Comparison of ENCODE assay signal across 10 cellular contexts in the genomic region with DNA sequence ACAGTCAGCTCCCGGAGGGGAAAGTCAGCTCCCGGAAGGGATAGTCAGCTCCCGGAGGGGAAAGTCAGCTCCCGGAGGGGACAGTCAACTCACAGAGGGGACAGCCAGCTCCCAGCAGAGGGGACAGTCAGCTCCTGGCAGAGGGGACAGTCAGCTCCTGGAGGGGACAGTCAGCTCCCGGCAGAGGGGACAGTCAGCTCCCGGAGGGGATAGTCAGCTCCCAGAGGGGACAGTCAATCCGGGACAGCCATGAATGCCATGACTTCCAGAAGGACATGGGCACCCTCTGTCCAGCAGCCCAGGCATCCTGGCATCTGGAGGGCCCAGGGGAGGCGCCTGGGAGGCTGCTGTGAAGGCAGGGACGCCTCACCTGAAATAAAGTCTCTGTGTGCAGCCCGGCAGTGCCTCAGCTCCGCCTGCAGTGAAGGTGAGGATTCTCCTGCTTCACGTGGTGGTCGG. TPM values are rescaled to one million over a fixed set of nuclear protein-coding genes. Genes with fewer than 3 reads are reported as not detected.
DNase-seq lines count a peak whose midpoint lies in the region; ATAC-seq and TF ChIP-seq lines count a peak whose summit lies in the region.
"Not testable (repeated sequence)": the region's sequence is repeated elsewhere in the genome, so short reads cannot be mapped to it uniquely, and the experiment has no call there.
"Had no signal": no experiment of that assay in that cellular context is flagged by ENCODE, and none has a peak within 500 bp of the region (broad histone marks: within the 10 kb centered on the region; RNA-seq: fewer than 3 reads in every experiment).

No MANE protein-coding gene starts in this region.

- TF ChIP-seq CTCF in Caco-2 (IDR thresholded peaks at IDR 0.05; ENCODE audit: insufficient read depth in 1 of 2, low read depth in 1 of 2, low read length in 1 of 2, severe bottlenecking in 1 of 2, unreplicated experiment in 1 of 2); WTC11 (IDR thresholded peaks at IDR 0.05); natural killer cell (IDR thresholded peaks at IDR 0.05); upper lobe of left lung (IDR thresholded peaks at IDR 0.05): not testable (repeated sequence)

- H3K4me3 ChIP-seq in Caco-2 (ENCODE audit: low read depth, low read length) = not testable (repeated sequence)
- H3K4me3 ChIP-seq in upper lobe of left lung = peak overlapping the region in 3 of 4 donors; percentile 10 to 18 (median 13)

- POLR2A ChIA-PET in Caco-2 (lab: Charles Lee) = interaction anchor here (0.6 kb wide), 1 partner anchor 718 kb away, joined by 5 read pairs; no protein-coding TSS in a partner anchor
- POLR2A ChIA-PET in WTC11 (lab: Charles Lee) = not testable (repeated sequence)

- H3K36me3 ChIP-seq in Caco-2 (ENCODE audit: control insufficient read depth, insufficient read depth, low read length); KOPT-K1 (ENCODE audit: insufficient read depth, low read length); upper lobe of left lung: not testable (repeated sequence)

- TF ChIP-seq POLR2A in upper lobe of left lung (IDR thresholded peaks at IDR 0.05) = not testable (repeated sequence)

- CTCF ChIA-PET in Caco-2 (lab: Charles Lee) = not testable (repeated sequence)
- CTCF ChIA-PET in WTC11 (lab: Charles Lee) = interaction anchor here (0.7 to 1.5 kb wide), 5 partner anchors 17 to 76 kb away, joined by 3 to 4 read pairs (median 3); no protein-coding TSS in a partner anchor

- peak; percentile 9 for ATAC-seq in WTC11
- ATAC-seq in activated T-helper 17 cell treated with anti-CD3 and anti-CD28 coated beads, Interleukin-2, amount 50 U/mL, for 72 hours (replicated peaks) = peak; percentile 18
- ATAC-seq in central memory CD8-positive, alpha-beta T cell (replicated peaks; ENCODE audit: extremely low read depth, poor library complexity, severe bottlenecking) = peak; percentile 41
- peak; percentile 24 to 35 (median 28) for ATAC-seq in natural killer cell
- not testable (repeated sequence) for ATAC-seq in upper lobe of left lung (ENCODE audit: low FRiP score in 2 of 2)

- H3K4me3 Mint-ChIP-seq in Caco-2 (ENCODE audit: unreplicated experiment) (peak overlapping the region; percentile 58), immature natural killer cell (peak overlapping the region; percentile 66 to 85 (median 77)), natural killer cell (peak overlapping the region; percentile 83)
- H3K4me3 Mint-ChIP-seq in WTC11 = not testable (repeated sequence)
- H3K4me3 Mint-ChIP-seq in activated T-helper 17 cell treated with anti-CD3 and anti-CD28 coated beads, Interleukin-2, amount 50 U/mL, for 72 hours = peak overlapping the region; percentile 59
- H3K4me3 Mint-ChIP-seq in central memory CD8-positive, alpha-beta T cell = peak overlapping the region; percentile 64

- not testable (repeated sequence) for H3K9me3 ChIP-seq in Caco-2; KOPT-K1 (ENCODE audit: insufficient read depth, low read length, poor library complexity, severe bottlenecking); upper lobe of left lung

- intact Hi-C loops in Caco-2 (cut with micrococcal nuclease; ENCODE audit: unreplicated experiment); natural killer cell (cut with micrococcal nuclease): not testable (repeated sequence)

- not testable (repeated sequence) for H3K9me3 Mint-ChIP-seq in Caco-2 (ENCODE audit: unreplicated experiment); WTC11; activated T-helper 17 cell treated with anti-CD3 and anti-CD28 coated beads, Interleukin-2, amount 50 U/mL, for 72 hours; central memory CD8-positive, alpha-beta T cell; immature natural killer cell; natural killer cell

- DNase-seq in Caco-2; WTC11 (ENCODE audit: low spot score); central memory CD8-positive, alpha-beta T cell (ENCODE audit: low spot score in 2 of 2); immature natural killer cell; natural killer cell: not testable (repeated sequence)
- DNase-seq in upper lobe of left lung = peak in 1 of 2 donors; percentile 44

- H3K27me3 Mint-ChIP-seq in Caco-2 (ENCODE audit: insufficient read depth, unreplicated experiment); activated T-helper 17 cell treated with anti-CD3 and anti-CD28 coated beads, Interleukin-2, amount 50 U/mL, for 72 hours; central memory CD8-positive, alpha-beta T cell; natural killer cell (ENCODE audit: low read depth in 2 of 2): not testable (repeated sequence)
- H3K27me3 Mint-ChIP-seq in WTC11 (ENCODE audit: low read depth) (peaks cover 38% of the 10 kb centered on the region), immature natural killer cell (ENCODE audit: low read depth in 3 of 3) (peaks cover 7 to 12% (median 8%) of the 10 kb centered on the region in 3 donors)

- not testable (repeated sequence) for H3K27me3 ChIP-seq in Caco-2 (replicated peaks; ENCODE audit: control insufficient read depth, insufficient read depth, low read length)
- H3K27me3 ChIP-seq in upper lobe of left lung = peaks cover 0 to 10% (median 4%) of the 10 kb centered on the region in 4 donors

- not testable (repeated sequence) for H3K27ac Mint-ChIP-seq in Caco-2 (ENCODE audit: unreplicated experiment); WTC11; activated T-helper 17 cell treated with anti-CD3 and anti-CD28 coated beads, Interleukin-2, amount 50 U/mL, for 72 hours
- H3K27ac Mint-ChIP-seq in central memory CD8-positive, alpha-beta T cell (ENCODE audit: low read depth) = peak overlapping the region; percentile 92
- H3K27ac Mint-ChIP-seq in immature natural killer cell = peak overlapping the region; percentile 88 to 99 (median 98)
- H3K27ac Mint-ChIP-seq in natural killer cell = peak overlapping the region; percentile 85 to 94

- not testable (repeated sequence) for TF ChIP-seq EP300 in upper lobe of left lung (IDR thresholded peaks at IDR 0.05)

- not testable (repeated sequence) for H3K36me3 Mint-ChIP-seq in Caco-2 (ENCODE audit: insufficient read depth, unreplicated experiment); WTC11; activated T-helper 17 cell treated with anti-CD3 and anti-CD28 coated beads, Interleukin-2, amount 50 U/mL, for 72 hours (ENCODE audit: low read depth); central memory CD8-positive, alpha-beta T cell (ENCODE audit: insufficient read depth); immature natural killer cell; natural killer cell

- H3K4me1 ChIP-seq in Caco-2 = not testable (repeated sequence)
- peaks cover 0 to 22% (median 2%) of the 10 kb centered on the region in 4 donors for H3K4me1 ChIP-seq in upper lobe of left lung

- not testable (repeated sequence) for H3K4me1 Mint-ChIP-seq in Caco-2 (ENCODE audit: low read depth, unreplicated experiment); WTC11; activated T-helper 17 cell treated with anti-CD3 and anti-CD28 coated beads, Interleukin-2, amount 50 U/mL, for 72 hours; central memory CD8-positive, alpha-beta T cell; natural killer cell
- H3K4me1 Mint-ChIP-seq in immature natural killer cell = peaks cover 11 to 12% of the 10 kb centered on the region in 2 donors

- WGBS in upper lobe of left lung, 2 donors = 28 to 39% methylated on average over 5 to 8 of the region's 13 CpGs

- BruUV-seq in Caco-2 (replicated peaks; lab: Mats Ljungman, UMichigan) = not testable (repeated sequence)

- H3K27ac ChIP-seq in KOPT-K1 (ENCODE audit: low read depth, low read length, poor library complexity, severe bottlenecking) (peak overlapping the region; percentile 34), upper lobe of left lung (peak overlapping the region in 1 of 4 donors; percentile 39)

RNA-seq across cellular contexts. Expression of gene FGFRL1, which starts 43.8 kb away (rescaled TPM):
- total RNA-seq in Caco-2 (2022) = 25.4 and 26.0 TPM in 2 replicates
- 25.9 to 30.6 TPM (median 27.3 TPM) in 3 replicates for total RNA-seq in WTC11 (2021)
- 10 to 100 TPM; 12.0 to 16.7 TPM for total RNA-seq in activated T-helper 17 cell treated with anti-CD3 and anti-CD28 coated beads, Interleukin-2, amount 50 U/mL, for 72 hours
- polyA plus RNA-seq in immature natural killer cell = under 1 TPM in 2 of 3 donors, not detected in 1; 0.19 to 0.30 TPM
- total RNA-seq in natural killer cell = 10 to 100 TPM; 28.0 to 39.8 (median 32.5) TPM
- 10 to 100 TPM; 21.0 to 32.4 (median 25.6) TPM for total RNA-seq in upper lobe of left lung

RNA-seq across cellular contexts. Expression of gene RNF212, which starts 58.1 kb away (rescaled TPM):
- total RNA-seq in Caco-2 (2022) (not detected in 2 replicates), WTC11 (2021) (1.0 to 2.9 TPM (median 2.7 TPM) in 3 replicates), natural killer cell (1 to 10 TPM; 1.0 to 2.0 (median 1.7) TPM), upper lobe of left lung (10 to 100 TPM in 1 of 6 donors, 1 to 10 TPM in 5; 2.7 to 14.7 (median 5.3) TPM)
- total RNA-seq in activated T-helper 17 cell treated with anti-CD3 and anti-CD28 coated beads, Interleukin-2, amount 50 U/mL, for 72 hours = 1 to 10 TPM; 1.3 to 3.7 TPM
- polyA plus RNA-seq in immature natural killer cell = 1 to 10 TPM in 2 of 3 donors, not detected in 1; 1.3 to 2.4 TPM
- total RNA-seq: ascending aorta, HepG2 had no signal
- polyA plus RNA-seq: HepG2 had no signal
